17 cellular contexts compared by ENCODE assay signal in genomic region chr7:1689356-1689755, GRCh38.
"Had no signal": no experiment of that assay in that cellular context is flagged by ENCODE, and none has a peak within 500 bp of the region (broad histone marks: within the 10 kb centered on the region; RNA-seq: fewer than 3 reads in every experiment).

No MANE protein-coding gene starts in this region.

- H3K27me3 ChIP-seq: colonic mucosa had no signal

- H3K27ac ChIP-seq: colonic mucosa, esophagus muscularis mucosa, skin epidermis, suprapubic skin had no signal

- ATAC-seq: activated naive CD4-positive, alpha-beta T cell treated with anti-CD3 and anti-CD28 coated beads, Interleukin-2, amount 50 U/mL, for 72 hours; left ventricle myocardium superior; mucosa of descending colon; naive thymus-derived CD4-positive, alpha-beta T cell had no signal

- H3K4me3 Mint-ChIP-seq: activated T-cell treated with anti-CD3 and anti-CD28 coated beads, Interleukin-2, amount 50 U/mL, for 24 hours; memory B cell; naive thymus-derived CD4-positive, alpha-beta T cell; T-helper 2 cell treated with Interferon-gamma antibody and Interleukin-4, amounts not matched to agents 5 μg/mL and 100 μg/mL, for 36 hours had no signal

- H3K4me1 Mint-ChIP-seq: memory B cell; naive thymus-derived CD4-positive, alpha-beta T cell had no signal

- DNase-seq: activated gamma-delta T cell; amniotic stem cell; colonic mucosa; hippocampal formation; left ventricle myocardium superior; mucosa of descending colon; stimulated activated CD4-positive, alpha-beta T cell treated with anti-CD3 and anti-CD28 coated beads, Interleukin-4, amount 100 ng/mL, for 24 hours; stimulated activated naive CD4-positive, alpha-beta T cell treated with Interleukin-2 at 50 U/mL for 16 hours; trophoblast cell had no signal

- H3K9me3 ChIP-seq: colonic mucosa had no signal

- H3K27ac Mint-ChIP-seq: activated naive CD4-positive, alpha-beta T cell treated with anti-CD3 and anti-CD28 coated beads, Interleukin-2, amount 50 U/mL, for 72 hours; activated T-cell treated with anti-CD3 and anti-CD28 coated beads, Interleukin-2, amount 50 U/mL, for 24 hours; memory B cell; T-helper 2 cell treated with Interferon-gamma antibody and Interleukin-4, amounts not matched to agents 5 μg/mL and 100 μg/mL, for 36 hours had no signal

- H3K4me1 ChIP-seq: colonic mucosa, suprapubic skin had no signal
